ENCODE assay signal across 10 cellular contexts in the genomic region with DNA sequence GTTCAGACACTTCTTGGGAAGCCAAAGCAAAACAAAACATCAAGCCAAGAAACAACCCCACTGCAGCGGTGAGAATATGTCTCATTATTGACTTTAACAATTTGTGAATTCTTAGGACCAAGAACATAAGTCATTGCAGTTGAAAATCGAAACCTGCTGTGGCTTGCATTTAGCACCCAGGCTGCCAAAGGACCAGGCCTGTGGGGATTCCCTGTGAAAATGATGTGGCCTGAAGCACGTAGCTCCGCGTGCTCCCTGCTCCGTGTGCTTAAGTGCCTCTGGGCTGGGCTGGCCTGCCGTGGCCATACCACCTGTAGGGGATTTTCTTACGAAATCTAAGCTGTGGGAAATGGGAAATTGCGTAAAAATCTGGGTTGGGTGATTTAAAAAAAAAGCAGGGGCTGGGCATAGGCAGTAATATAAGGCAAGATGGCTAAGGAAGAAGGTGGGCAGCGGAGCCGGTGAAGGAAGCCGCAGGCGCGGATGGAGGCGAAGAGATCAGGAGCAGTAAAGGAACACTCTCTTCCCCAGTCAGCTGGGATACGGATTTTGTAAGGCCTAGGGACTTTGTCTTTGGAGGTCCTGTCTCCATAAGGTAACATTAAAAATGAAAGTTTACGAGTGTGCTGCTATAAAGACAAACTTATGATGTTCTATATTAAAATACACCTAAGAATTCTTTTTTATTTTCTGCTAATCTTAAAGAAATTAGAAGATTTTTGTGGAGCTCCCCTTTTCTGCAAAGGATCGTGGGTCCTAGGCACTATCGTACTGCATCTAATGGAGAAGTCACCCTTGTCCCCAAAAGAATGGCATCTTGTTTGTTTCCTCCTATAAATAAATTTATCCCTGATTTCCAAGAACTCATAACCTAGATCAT.
DNase-seq lines count a peak whose midpoint lies in the region; ATAC-seq and TF ChIP-seq lines count a peak whose summit lies in the region.
"Had no signal": no experiment of that assay in that cellular context is flagged by ENCODE, and none has a peak within 500 bp of the region (broad histone marks: within the 10 kb centered on the region; RNA-seq: fewer than 3 reads in every experiment).

No MANE protein-coding gene starts in this region.

- H3K27me3 ChIP-seq in sigmoid colon: no peaks in the 10 kb centered on the region

- peaks cover 4% of the 10 kb centered on the region for H3K27me3 Mint-ChIP-seq in activated CD4-positive, alpha-beta memory T cell treated with anti-CD3 and anti-CD28 coated beads for 36 hours
- H3K27me3 Mint-ChIP-seq: central memory CD8-positive, alpha-beta T cell had no signal

- POLR2A ChIA-PET in activated CD4-positive, alpha-beta memory T cell treated with anti-CD3 and anti-CD28 coated beads for 36 hours (lab: Charles Lee): no interaction called here

- H3K9me3 Mint-ChIP-seq in activated CD4-positive, alpha-beta memory T cell treated with anti-CD3 and anti-CD28 coated beads for 36 hours: no peaks in the 10 kb centered on the region
- H3K9me3 Mint-ChIP-seq: central memory CD8-positive, alpha-beta T cell had no signal

- 88 to 89% methylated on average over 19 of the region's 19 CpGs for WGBS in sigmoid colon, 2 donors

- no peak for TF ChIP-seq CTCF in sigmoid colon (IDR thresholded peaks at IDR 0.05)

- H3K4me3 Mint-ChIP-seq in activated CD4-positive, alpha-beta memory T cell treated with anti-CD3 and anti-CD28 coated beads for 36 hours: no peak overlapping the region
- H3K4me3 Mint-ChIP-seq: activated CD8-positive, alpha-beta T cell treated with anti-CD3 and anti-CD28 coated beads, Interleukin-2, amount 10 ng/mL, durations not matched to agents 7 days and 5 days; central memory CD8-positive, alpha-beta T cell had no signal

- no peaks in the 10 kb centered on the region for H3K36me3 Mint-ChIP-seq in activated CD4-positive, alpha-beta memory T cell treated with anti-CD3 and anti-CD28 coated beads for 36 hours

- ATAC-seq in GM18519 (IDR thresholded peaks at IDR 0.05; ENCODE audit: low FRiP score, unreplicated experiment) (peak; percentile 59), GM21528 (IDR thresholded peaks at IDR 0.05; ENCODE audit: low FRiP score, unreplicated experiment) (peak; percentile 74), HG03280 (IDR thresholded peaks at IDR 0.05; ENCODE audit: unreplicated experiment) (peak; percentile 65), SK-N-SH treated with all-trans-retinoic acid at 6 μM for 48 hours (no peak)
- ATAC-seq: activated CD8-positive, alpha-beta T cell treated with anti-CD3 and anti-CD28 coated beads, Interleukin-2, amount 10 ng/mL, durations not matched to agents 7 days and 5 days had no signal

- H3K4me3 ChIP-seq in sigmoid colon: no peak overlapping the region

- H3K4me1 Mint-ChIP-seq in activated CD4-positive, alpha-beta memory T cell treated with anti-CD3 and anti-CD28 coated beads for 36 hours (ENCODE audit: low read depth): no peaks in the 10 kb centered on the region
- H3K4me1 Mint-ChIP-seq: central memory CD8-positive, alpha-beta T cell had no signal

- CTCF ChIA-PET in activated CD4-positive, alpha-beta memory T cell treated with anti-CD3 and anti-CD28 coated beads for 36 hours (lab: Charles Lee): no interaction called here

- intact Hi-C loops in sigmoid colon (cut with DNase I): loop anchor here (10.0 kb wide), 1 partner anchor 139 kb away; no protein-coding TSS in a partner anchor
- intact Hi-C loops in activated CD4-positive, alpha-beta memory T cell treated with anti-CD3 and anti-CD28 coated beads for 36 hours (cut with micrococcal nuclease): no loop called here

- no peak overlapping the region for H3K27ac Mint-ChIP-seq in activated CD4-positive, alpha-beta memory T cell treated with anti-CD3 and anti-CD28 coated beads for 36 hours
- H3K27ac Mint-ChIP-seq: activated CD8-positive, alpha-beta T cell treated with anti-CD3 and anti-CD28 coated beads, Interleukin-2, amount 10 ng/mL, durations not matched to agents 7 days and 5 days had no signal

- H3K9me3 ChIP-seq in sigmoid colon: no peaks in the 10 kb centered on the region

- H3K36me3 ChIP-seq in sigmoid colon: no peaks in the 10 kb centered on the region

- peak; percentile 67 for DNase-seq in epithelial cell of prostate (ENCODE audit: low read depth, low spot score)
- no peak for DNase-seq in sigmoid colon
- no peak for DNase-seq in epidermal melanocyte (ENCODE audit: insufficient read length, low spot score)
- no peak for DNase-seq in activated CD4-positive, alpha-beta memory T cell treated with anti-CD3 and anti-CD28 coated beads for 36 hours
- DNase-seq: activated CD8-positive, alpha-beta T cell treated with anti-CD3 and anti-CD28 coated beads, Interleukin-2, amount 10 ng/mL, durations not matched to agents 7 days and 5 days had no signal

- TF ChIP-seq EP300 in sigmoid colon (IDR thresholded peaks at IDR 0.05): no peak

- no peak for TF ChIP-seq POLR2A in sigmoid colon (IDR thresholded peaks at IDR 0.05)

- peak overlapping the region; percentile 27 for H3K27ac ChIP-seq in epithelial cell of prostate
- H3K27ac ChIP-seq in sigmoid colon: no peak overlapping the region

- H3K4me1 ChIP-seq in sigmoid colon: no peaks in the 10 kb centered on the region

TF ChIP-seq in SK-N-SH treated with all-trans-retinoic acid at 6 μM for 48 hours, 23 proteins besides CTCF, POLR2A, EP300 and RAD21:
- TF ChIP-seq ZFP30 (CRISPR knock-in tag; IDR thresholded peaks at IDR 0.05) (no peak), TCF4 (CRISPR knock-in tag; IDR thresholded peaks at IDR 0.05; ENCODE audit: borderline replicate concordance) (no peak), ZC3H10 (CRISPR knock-in tag; IDR thresholded peaks at IDR 0.05) (no peak)
TF ChIP-seq in SK-N-SH treated with all-trans-retinoic acid at 6 μM for 48 hours: peak in this region for 0.
